In genomic region chr16:12513057-12513790, GRCh38 we compare ENCODE assay signal across 1 cellular context.
TF ChIP-seq lines count a peak whose summit lies in the region.

No MANE protein-coding gene starts in this region.

TF ChIP-seq in HepG2, 621 proteins besides CTCF, POLR2A, EP300 and RAD21 (continued from another document):
- no peak for TF ChIP-seq RERE (CRISPR knock-in tag; IDR thresholded peaks at IDR 0.05; ENCODE audit: low read depth)
- TF ChIP-seq PHF5A (CRISPR knock-in tag; IDR thresholded peaks at IDR 0.05; ENCODE audit: low read depth, unreplicated experiment): no peak
- no peak for TF ChIP-seq PATZ1 (CRISPR knock-in tag; IDR thresholded peaks at IDR 0.05)
